In genomic region chr2:143608758-143609157, GRCh38 we compare ENCODE assay signal across 32 cellular contexts.
"Had no signal": no experiment of that assay in that cellular context is flagged by ENCODE, and none has a peak within 500 bp of the region (broad histone marks: within the 10 kb centered on the region; RNA-seq: fewer than 3 reads in every experiment).

No MANE protein-coding gene starts in this region.

- H3K4me3 ChIP-seq: ascending aorta, heart left ventricle, right atrium auricular region, spleen, testis, uterus had no signal

- H3K4me1 ChIP-seq: ascending aorta, right atrium auricular region, testis, uterus had no signal

- H3K36me3 ChIP-seq: ascending aorta, brain microvascular endothelial cell, heart left ventricle, right atrium auricular region, uterus, WERI-Rb-1 had no signal

- H3K27me3 ChIP-seq: ascending aorta, brain microvascular endothelial cell, heart left ventricle, neutrophil, right atrium auricular region, spleen, testis, uterus had no signal

- H3K27me3 Mint-ChIP-seq: activated CD4-positive, alpha-beta memory T cell treated with anti-CD3 and anti-CD28 coated beads for 36 hours; activated CD4-positive, alpha-beta T cell treated with anti-CD3 and anti-CD28 coated beads, Interleukin-2, amount 10 ng/mL, durations not matched to agents 24 days and 14 days; activated naive CD4-positive, alpha-beta T cell treated with anti-CD3 and anti-CD28 coated beads, Interleukin-2, amount 10 ng/mL, durations not matched to agents 7 days and 5 days; activated naive CD8-positive, alpha-beta T cell treated with anti-CD3 and anti-CD28 coated beads, Interleukin-2, amount 10 ng/mL, durations not matched to agents 7 days and 5 days; naive thymus-derived CD4-positive, alpha-beta T cell had no signal

- H3K9me3 Mint-ChIP-seq: activated CD4-positive, alpha-beta memory T cell treated with anti-CD3 and anti-CD28 coated beads for 36 hours; activated naive CD4-positive, alpha-beta T cell treated with anti-CD3 and anti-CD28 coated beads, Interleukin-2, amount 10 ng/mL, durations not matched to agents 7 days and 5 days; activated naive CD8-positive, alpha-beta T cell treated with anti-CD3 and anti-CD28 coated beads, Interleukin-2, amount 10 ng/mL, durations not matched to agents 7 days and 5 days; activated T-helper 1 cell treated with anti-CD3 and anti-CD28 coated beads, Interleukin-12 subunit alpha, Interleukin-12 subunit beta, Interleukin-2, Interleukin-4 antibody, amounts not matched to agents 30 ng/mL and 10 ng/mL and 1 ng/mL, durations not matched to agents 14 hours and 24 hours and 36 hours; immature natural killer cell; naive thymus-derived CD4-positive, alpha-beta T cell; T-helper 1 cell treated with Interleukin-12 subunit alpha and Interleukin-12 subunit beta and Interleukin-4 antibody, amounts not matched to agents 30 μg/mL and 1 μg/mL, for 36 hours had no signal

- FAIRE-seq: kidney had no signal

- H3K4me3 Mint-ChIP-seq: activated CD4-positive, alpha-beta memory T cell treated with anti-CD3 and anti-CD28 coated beads for 36 hours; activated CD4-positive, alpha-beta T cell treated with anti-CD3 and anti-CD28 coated beads, Interleukin-2, amount 10 ng/mL, durations not matched to agents 24 days and 14 days; activated naive CD4-positive, alpha-beta T cell treated with anti-CD3 and anti-CD28 coated beads, Interleukin-2, amount 10 ng/mL, durations not matched to agents 7 days and 5 days; activated naive CD8-positive, alpha-beta T cell treated with anti-CD3 and anti-CD28 coated beads, Interleukin-2, amount 10 ng/mL, durations not matched to agents 7 days and 5 days; activated T-helper 1 cell treated with anti-CD3 and anti-CD28 coated beads, Interleukin-12 subunit alpha, Interleukin-12 subunit beta, Interleukin-2, Interleukin-4 antibody, amounts not matched to agents 30 ng/mL and 10 ng/mL and 1 ng/mL, durations not matched to agents 14 hours and 24 hours and 36 hours; immature natural killer cell; T-helper 1 cell treated with Interleukin-12 subunit alpha and Interleukin-12 subunit beta and Interleukin-4 antibody, amounts not matched to agents 30 μg/mL and 1 μg/mL, for 36 hours had no signal

- H3K27ac ChIP-seq: ascending aorta, brain microvascular endothelial cell, heart left ventricle, neutrophil, right atrium auricular region, testis, uterus, WERI-Rb-1 had no signal

- H3K9me3 ChIP-seq: ascending aorta, heart left ventricle, neutrophil, right atrium auricular region, spleen, testis, uterus had no signal

- H3K27ac Mint-ChIP-seq: activated CD4-positive, alpha-beta memory T cell treated with anti-CD3 and anti-CD28 coated beads for 36 hours; activated CD4-positive, alpha-beta T cell treated with anti-CD3 and anti-CD28 coated beads, Interleukin-2, amount 10 ng/mL, durations not matched to agents 24 days and 14 days; activated naive CD4-positive, alpha-beta T cell treated with anti-CD3 and anti-CD28 coated beads, Interleukin-2, amount 10 ng/mL, durations not matched to agents 7 days and 5 days; activated naive CD8-positive, alpha-beta T cell treated with anti-CD3 and anti-CD28 coated beads, Interleukin-2, amount 10 ng/mL, durations not matched to agents 7 days and 5 days; activated T-helper 1 cell treated with anti-CD3 and anti-CD28 coated beads, Interleukin-12 subunit alpha, Interleukin-12 subunit beta, Interleukin-2, Interleukin-4 antibody, amounts not matched to agents 30 ng/mL and 10 ng/mL and 1 ng/mL, durations not matched to agents 14 hours and 24 hours and 36 hours; immature natural killer cell; T-helper 1 cell treated with Interleukin-12 subunit alpha and Interleukin-12 subunit beta and Interleukin-4 antibody, amounts not matched to agents 30 μg/mL and 1 μg/mL, for 36 hours had no signal

- ATAC-seq: esophagus mucosa; heart left ventricle; left colon; naive thymus-derived CD4-positive, alpha-beta T cell had no signal

- H3K4me1 Mint-ChIP-seq: activated naive CD8-positive, alpha-beta T cell treated with anti-CD3 and anti-CD28 coated beads, Interleukin-2, amount 10 ng/mL, durations not matched to agents 7 days and 5 days had no signal

- DNase-seq: activated CD4-positive, alpha-beta memory T cell treated with anti-CD3 and anti-CD28 coated beads for 36 hours; activated CD4-positive, alpha-beta T cell treated with anti-CD3 and anti-CD28 coated beads, Interleukin-2, amount 10 ng/mL, durations not matched to agents 24 days and 14 days; activated CD4-positive, CD25-positive, alpha-beta regulatory T cell treated with anti-CD3 and anti-CD28 coated beads, Interleukin-2, amount 50 U/mL, for 72 hours; activated CD8-positive, alpha-beta memory T cell treated with anti-CD3 and anti-CD28 coated beads, Interleukin-2, amount 50 U/mL, for 4 hours; activated gamma-delta T cell; activated naive CD4-positive, alpha-beta T cell treated with anti-CD3 and anti-CD28 coated beads, Interleukin-2, amount 10 ng/mL, durations not matched to agents 7 days and 5 days; activated naive CD8-positive, alpha-beta T cell treated with anti-CD3 and anti-CD28 coated beads, Interleukin-2, amount 10 ng/mL, durations not matched to agents 7 days and 5 days; activated T-cell treated with anti-CD3 and anti-CD28 coated beads, Interleukin-2, amount 50 U/mL, for 1 hour; brain microvascular endothelial cell; cortex of kidney; foreskin fibroblast; heart left ventricle; hypothalamus; immature natural killer cell; kidney; left colon; midbrain; naive thymus-derived CD4-positive, alpha-beta T cell; spleen; stimulated activated naive CD4-positive, alpha-beta T cell; SW 1271; T-helper 9 cell; testis; trophoblast cell; uterus; WERI-Rb-1 had no signal
